Comparison of ENCODE assay signal across 2 cellular contexts in the genomic region with DNA sequence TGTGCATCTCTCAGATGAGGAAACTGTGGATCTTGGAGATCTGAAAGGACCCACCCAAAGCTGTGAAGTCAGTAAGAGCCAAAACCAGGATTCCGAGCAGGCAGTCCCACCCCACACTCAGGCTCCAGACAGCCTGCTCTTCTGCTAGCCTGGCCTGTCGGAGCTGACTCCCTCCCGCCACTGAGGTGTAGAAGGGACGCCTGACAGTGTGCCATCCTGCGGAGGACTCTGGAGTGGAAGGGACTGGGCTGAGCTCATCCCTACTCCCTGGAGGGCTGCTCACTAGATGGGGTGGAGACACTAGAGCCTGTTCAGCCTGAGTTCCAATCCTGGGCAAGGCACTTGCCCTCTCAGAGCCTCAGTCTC.
TF ChIP-seq lines count a peak whose summit lies in the region.

No MANE protein-coding gene starts in this region.

TF ChIP-seq in HEK293, 187 proteins besides CTCF, POLR2A, EP300 and RAD21:
- TF ChIP-seq GLIS1 (tag by site-specific recombination; IDR thresholded peaks at IDR 0.05) (peak; percentile 57; the same call in 1 of the 2 replicates), KLF7 (tag by site-specific recombination; IDR thresholded peaks at IDR 0.05; ENCODE audit: borderline replicate concordance) (no peak)

TF ChIP-seq in K562, 482 proteins besides CTCF, POLR2A, EP300 and RAD21:
- TF ChIP-seq ZNF699 (CRISPR knock-in tag; IDR thresholded peaks at IDR 0.05; ENCODE audit: insufficient replicate concordance) (no peak), NFIX (CRISPR knock-in tag; IDR thresholded peaks at IDR 0.05; ENCODE audit: low read depth) (no peak), SAFB2 (IDR thresholded peaks at IDR 0.05; ENCODE audit: borderline replicate concordance, low read depth, low read length, severe bottlenecking) (no peak), SMARCA4 (IDR thresholded peaks at IDR 0.05) (no peak), MBD2 (IDR thresholded peaks at IDR 0.05; ENCODE audit: borderline replicate concordance, low read depth) (no peak)
- TF ChIP-seq, protein P1, sequence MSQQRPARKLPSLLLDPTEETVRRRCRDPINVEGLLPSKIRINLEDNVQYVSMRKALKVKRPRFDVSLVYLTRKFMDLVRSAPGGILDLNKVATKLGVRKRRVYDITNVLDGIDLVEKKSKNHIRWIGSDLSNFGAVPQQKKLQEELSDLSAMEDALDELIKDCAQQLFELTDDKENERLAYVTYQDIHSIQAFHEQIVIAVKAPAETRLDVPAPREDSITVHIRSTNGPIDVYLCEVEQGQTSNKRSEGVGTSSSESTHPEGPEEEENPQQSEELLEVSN (IDR thresholded peaks at IDR 0.05; ENCODE audit: borderline replicate concordance in 1 of 2, extremely low read depth in 1 of 2, insufficient read depth in 1 of 2, insufficient read length in 1 of 2, low read depth in 1 of 2, low read length in 1 of 2, poor library complexity in 1 of 2, severe bottlenecking in 1 of 2), result no peak
